16 cellular contexts compared by ENCODE assay signal in the genomic region with DNA sequence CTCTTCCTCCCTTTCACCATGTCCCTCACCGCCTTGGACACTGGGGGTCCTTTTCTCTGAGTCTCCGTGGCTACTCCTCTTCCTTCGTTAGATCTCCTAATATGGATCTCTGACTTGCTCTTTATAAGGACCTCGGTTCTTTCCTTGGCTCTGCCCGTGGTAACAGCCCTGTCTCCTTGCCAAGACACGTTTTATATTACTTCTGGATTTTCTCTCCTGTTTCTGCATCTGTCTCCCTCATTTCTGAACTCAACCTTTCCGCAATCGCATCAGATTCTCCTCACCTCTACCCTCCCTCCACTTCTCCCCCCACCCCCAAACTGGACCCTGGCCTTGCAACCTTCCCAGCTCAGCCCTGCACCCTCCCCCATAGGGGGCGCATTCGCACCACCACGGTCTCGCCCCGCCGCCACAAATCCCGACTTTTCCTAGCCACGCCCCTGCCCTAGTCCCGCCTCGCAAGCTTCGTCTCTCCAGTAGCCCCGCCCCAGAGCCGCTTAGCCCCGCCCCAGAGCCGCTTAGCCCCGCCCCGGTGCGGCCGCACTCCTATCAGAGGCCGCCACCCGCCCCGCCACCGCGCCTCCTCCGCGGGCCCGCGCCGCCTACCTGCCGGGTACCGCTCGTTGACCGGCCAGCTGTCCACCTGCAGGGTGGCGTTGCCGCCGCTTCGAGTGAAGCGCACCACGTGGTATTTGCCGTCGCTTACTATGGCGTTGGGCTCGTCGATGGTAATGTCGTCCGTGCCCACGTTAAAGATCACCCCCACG. TPM values are rescaled to one million over a fixed set of nuclear protein-coding genes. Genes with fewer than 3 reads are reported as not detected.
A peak's percentile ranks its signal among the peaks of the same experiment; 100 is the strongest.
DNase-seq lines count a peak whose midpoint lies in the region; ATAC-seq and TF ChIP-seq lines count a peak whose summit lies in the region.
"Had no signal": no experiment of that assay in that cellular context is flagged by ENCODE, and none has a peak within 500 bp of the region (broad histone marks: within the 10 kb centered on the region; RNA-seq: fewer than 3 reads in every experiment).

No MANE protein-coding gene starts in this region.

- no peak overlapping the region for H3K18ac ChIP-seq in mesendoderm (ENCODE audit: low read length)

- H3K4me1 Mint-ChIP-seq in T-cell = peaks cover 12 to 19% (median 16%) of the 10 kb centered on the region in 3 donors
- peaks cover 11% of the 10 kb centered on the region for H3K4me1 Mint-ChIP-seq in activated T-cell treated with anti-CD3 and anti-CD28 coated beads, Interleukin-2, amount 50 U/mL, for 4 hours (ENCODE audit: low read depth)

- H3K56ac ChIP-seq in mesendoderm (ENCODE audit: low read length) = peak overlapping the region; percentile 25

- H3K36me3 ChIP-seq in BE2C (no peaks in the 10 kb centered on the region), HUES64 (ENCODE audit: insufficient read depth, low read length) (no peaks in the 10 kb centered on the region), mesendoderm (ENCODE audit: control insufficient read depth, insufficient read depth, low read length) (no peaks in the 10 kb centered on the region)
- H3K36me3 ChIP-seq: SJSA1 had no signal

- H3K27ac ChIP-seq in HUES64 (ENCODE audit: low read depth, low read length) = no peak overlapping the region
- H3K27ac ChIP-seq in mesendoderm (ENCODE audit: low read depth, low read length) = no peak overlapping the region
- H3K27ac ChIP-seq: SJSA1 had no signal

- no peak for TF ChIP-seq CTCF in BE2C (IDR thresholded peaks at IDR 0.05; ENCODE audit: low read depth, low read length)

- DNase-seq in BE2C = peak; percentile 34
- peak; percentile 23 for DNase-seq in dermis blood vessel endothelial cell
- DNase-seq in mesendoderm = peak; percentile 90
- no peak for DNase-seq in T-cell
- no peak for DNase-seq in activated T-cell treated with anti-CD3 and anti-CD28 coated beads, Interleukin-2, amount 50 U/mL, for 4 hours
- no peak for DNase-seq in superior temporal gyrus (ENCODE audit: extremely low spot score)
- DNase-seq: activated naive CD4-positive, alpha-beta T cell treated with anti-CD3 and anti-CD28 coated beads, Interleukin-2, amount 10 ng/mL, durations not matched to agents 7 days and 5 days; KBM-7; NCI-H1436; NCI-H748 treated with DMSO at 0.1 percent for 48 hours had no signal

- no peak overlapping the region for H2BK120ac ChIP-seq in mesendoderm (ENCODE audit: low read depth, low read length)

- H4K8ac ChIP-seq in mesendoderm (ENCODE audit: low read depth, low read length) = no peak overlapping the region

- H3K4me3 Mint-ChIP-seq in T-cell = no peak overlapping the region
- H3K4me3 Mint-ChIP-seq in activated T-cell treated with anti-CD3 and anti-CD28 coated beads, Interleukin-2, amount 50 U/mL, for 4 hours = no peak overlapping the region
- H3K4me3 Mint-ChIP-seq: activated naive CD4-positive, alpha-beta T cell treated with anti-CD3 and anti-CD28 coated beads, Interleukin-2, amount 10 ng/mL, durations not matched to agents 7 days and 5 days; memory B cell; type B pancreatic cell had no signal

- H3K36me3 Mint-ChIP-seq in T-cell = no peaks in the 10 kb centered on the region
- no peaks in the 10 kb centered on the region for H3K36me3 Mint-ChIP-seq in activated T-cell treated with anti-CD3 and anti-CD28 coated beads, Interleukin-2, amount 50 U/mL, for 4 hours (ENCODE audit: insufficient read depth)
- H3K36me3 Mint-ChIP-seq: activated naive CD4-positive, alpha-beta T cell treated with anti-CD3 and anti-CD28 coated beads, Interleukin-2, amount 10 ng/mL, durations not matched to agents 7 days and 5 days; memory B cell had no signal

- no peak overlapping the region for H2AK5ac ChIP-seq in mesendoderm (ENCODE audit: low read length)

- WGBS in HUES64 = 72% methylated on average over 56 of the region's 56 CpGs
- WGBS in mesendoderm (ENCODE audit: extremely low coverage, insufficient coverage, low lambda C conversion rate) = no CpG with 5 or more reads among the region's 56 CpGs

- no peak overlapping the region for H4K5ac ChIP-seq in mesendoderm (ENCODE audit: low read length)

- H3K27me3 ChIP-seq in BE2C (no peaks in the 10 kb centered on the region), HUES64 (ENCODE audit: insufficient read depth, low read length) (peaks cover 8% of the 10 kb centered on the region; the same call in 1 of the 2 replicates), mesendoderm (ENCODE audit: insufficient read depth, low read length, poor library complexity) (no peaks in the 10 kb centered on the region)

- no peaks in the 10 kb centered on the region for H3K9me3 Mint-ChIP-seq in T-cell
- H3K9me3 Mint-ChIP-seq in activated T-cell treated with anti-CD3 and anti-CD28 coated beads, Interleukin-2, amount 50 U/mL, for 4 hours = no peaks in the 10 kb centered on the region
- H3K9me3 Mint-ChIP-seq: activated naive CD4-positive, alpha-beta T cell treated with anti-CD3 and anti-CD28 coated beads, Interleukin-2, amount 10 ng/mL, durations not matched to agents 7 days and 5 days; memory B cell; type B pancreatic cell had no signal

- POLR2A ChIA-PET in T-cell (lab: Charles Lee) = interaction anchor here in 1 of 2 donors (0.7 kb wide), 1 partner anchor 104 kb away, joined by 4 read pairs; no protein-coding TSS in a partner anchor

- H3K27ac Mint-ChIP-seq in T-cell = no peak overlapping the region
- H3K27ac Mint-ChIP-seq: activated naive CD4-positive, alpha-beta T cell treated with anti-CD3 and anti-CD28 coated beads, Interleukin-2, amount 10 ng/mL, durations not matched to agents 7 days and 5 days; memory B cell; type B pancreatic cell had no signal

- no peaks in the 10 kb centered on the region for H3K4me1 ChIP-seq in BE2C
- H3K4me1 ChIP-seq in HUES64 (ENCODE audit: insufficient read depth, low read length) = peaks cover 6% of the 10 kb centered on the region
- H3K4me1 ChIP-seq in mesendoderm (ENCODE audit: control insufficient read depth, low read depth, low read length) = no peaks in the 10 kb centered on the region
- H3K4me1 ChIP-seq: SJSA1 had no signal

- no peak overlapping the region for H3K4me2 ChIP-seq in mesendoderm (ENCODE audit: low read length)

- no peak overlapping the region for H3K23ac ChIP-seq in mesendoderm (ENCODE audit: low read length)

- H2BK5ac ChIP-seq in mesendoderm (ENCODE audit: low read length) = no peak overlapping the region

- CTCF ChIA-PET in T-cell (lab: Charles Lee) = interaction anchor here in 1 of 2 donors (0.6 kb wide), 1 partner anchor 154 kb away, joined by 3 read pairs; no protein-coding TSS in a partner anchor

- H3K4me3 ChIP-seq in BE2C (ENCODE audit: low read depth, low read length) = no peak overlapping the region
- H3K4me3 ChIP-seq in HUES64 (ENCODE audit: low read length) = peak overlapping the region; percentile 31; the same call in 1 of the 2 replicates
- H3K4me3 ChIP-seq in mesendoderm (ENCODE audit: low read length) = no peak overlapping the region
- H3K4me3 ChIP-seq: SJSA1 had no signal

- no peaks in the 10 kb centered on the region for H3K79me2 ChIP-seq in mesendoderm (ENCODE audit: control insufficient read depth, insufficient read depth, low read length)

- no peak overlapping the region for H2BK15ac ChIP-seq in mesendoderm (replicated peaks; ENCODE audit: low read depth)

- H3K9ac ChIP-seq in HUES64 (ENCODE audit: low read depth, low read length) = no peak overlapping the region
- H3K9ac ChIP-seq in mesendoderm (ENCODE audit: low read length) = no peak overlapping the region

- no peak overlapping the region for H3K4ac ChIP-seq in mesendoderm (ENCODE audit: low read depth, low read length)

- ATAC-seq in T-cell (replicated peaks in 1 of 4) (no peak), GM19452 (IDR thresholded peaks at IDR 0.05; ENCODE audit: unreplicated experiment) (no peak)
- ATAC-seq in activated T-cell treated with anti-CD3 and anti-CD28 coated beads, Interleukin-2, amount 50 U/mL, for 4 hours = no peak
- ATAC-seq: esophagus mucosa had no signal

- no peaks in the 10 kb centered on the region for H3K79me1 ChIP-seq in mesendoderm (ENCODE audit: low read length)

- H3K9me3 ChIP-seq in BE2C (no peaks in the 10 kb centered on the region), HUES64 (ENCODE audit: insufficient read depth, low read depth, low read length) (no peaks in the 10 kb centered on the region)
- H3K9me3 ChIP-seq: SJSA1 had no signal

- peaks cover 5 to 23% of the 10 kb centered on the region in 2 donors for H3K27me3 Mint-ChIP-seq in T-cell
- H3K27me3 Mint-ChIP-seq in activated T-cell treated with anti-CD3 and anti-CD28 coated beads, Interleukin-2, amount 50 U/mL, for 4 hours (ENCODE audit: low read depth) = peaks cover 7% of the 10 kb centered on the region

RNA-seq across cellular contexts. Expression of a gene that starts 39.0 kb away (rescaled TPM):
- polyA plus RNA-seq in BE2C (2012; ENCODE audit: insufficient read depth, insufficient read length, low read depth) = not detected
- polyA plus RNA-seq in HUES64 (2013, experiment 1 of 2) = not detected
- not detected for polyA plus RNA-seq in HUES64 (2013, experiment 2 of 2)
- not detected in 2 replicates for total RNA-seq in dermis blood vessel endothelial cell
- polyA plus RNA-seq in mesendoderm (2013, experiment 1 of 2) = not detected
- not detected for polyA plus RNA-seq in mesendoderm (2013, experiment 2 of 2)
- not detected for total RNA-seq in T-cell
- not detected for total RNA-seq in activated T-cell treated with anti-CD3 and anti-CD28 coated beads, Interleukin-2, amount 50 U/mL, for 4 hours
- total RNA-seq: esophagus mucosa, SJSA1 had no signal

Comparison
In these comparisons a context has a peak if more than half of its experiments do, and no peak if none do; other contexts are left out.
1. DNase-seq: peak in BE2C (single experiment), dermis blood vessel endothelial cell (single experiment) and mesendoderm (single experiment); none in T-cell (0 of 34), activated T-cell treated with anti-CD3 and anti-CD28 coated beads, Interleukin-2, amount 50 U/mL, for 4 hours (single experiment) and superior temporal gyrus (single experiment).